In the genomic region with DNA sequence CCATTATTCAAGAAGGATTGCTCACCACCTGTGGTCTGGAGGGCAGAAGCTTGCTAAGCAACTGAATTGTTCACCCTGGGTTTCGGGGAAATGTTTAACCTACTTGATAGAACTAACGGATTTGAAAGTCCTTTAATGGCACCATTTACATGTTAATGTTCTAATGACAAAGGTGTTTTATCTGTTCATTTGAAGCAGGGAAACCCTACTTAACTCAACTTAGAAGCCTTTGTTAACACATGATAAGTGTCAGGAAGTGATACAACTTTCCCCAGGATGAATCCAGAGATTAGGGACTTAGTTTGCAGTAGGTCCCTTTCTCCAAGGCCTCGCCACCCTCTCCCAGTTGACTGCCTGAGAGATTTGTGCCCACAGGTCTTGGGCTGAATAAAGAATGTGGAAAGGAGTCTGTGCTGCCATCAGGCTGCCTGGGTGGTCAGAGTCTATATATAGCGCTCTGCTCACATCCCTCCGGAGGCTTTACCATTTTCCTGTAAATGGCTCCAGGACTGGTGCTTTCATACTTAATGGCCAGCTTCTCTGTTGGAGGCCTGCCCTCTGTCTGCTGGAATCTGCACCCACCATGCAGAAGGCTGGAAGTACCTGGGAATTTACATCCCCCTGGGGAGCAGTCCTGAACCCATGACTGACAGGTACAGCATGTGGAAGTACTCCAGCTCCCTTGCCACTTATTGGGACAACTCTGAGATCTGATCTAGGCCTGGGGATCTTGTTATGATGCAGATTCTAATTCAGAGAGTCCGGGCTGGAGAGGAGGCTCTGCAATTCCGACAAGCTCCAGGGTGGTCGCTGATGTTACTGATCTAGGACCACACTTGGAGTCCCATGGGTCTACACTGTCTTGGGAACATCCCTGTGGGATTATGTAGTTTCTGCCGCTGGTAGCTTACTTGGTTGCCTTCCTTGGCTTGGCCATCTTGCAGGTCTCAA, we compare ENCODE assay signal across 31 cellular contexts.
A peak's percentile ranks its signal among the peaks of the same experiment; 100 is the strongest.
DNase-seq lines count a peak whose midpoint lies in the region; ATAC-seq and TF ChIP-seq lines count a peak whose summit lies in the region.
"Had no signal": no experiment of that assay in that cellular context is flagged by ENCODE, and none has a peak within 500 bp of the region (broad histone marks: within the 10 kb centered on the region; RNA-seq: fewer than 3 reads in every experiment).

No MANE protein-coding gene starts in this region.

- POLR2A ChIA-PET in activated CD4-positive, alpha-beta T cell treated with anti-CD3 and anti-CD28 coated beads, Interleukin-2, amount 10 ng/mL, durations not matched to agents 7 days and 5 days (lab: Charles Lee), result no interaction called here

- no peaks in the 10 kb centered on the region for H3K79me2 ChIP-seq in neural progenitor cell (ENCODE audit: low read depth)

- TF ChIP-seq CTCF in neural progenitor cell (IDR thresholded peaks at IDR 0.05) (no peak), psoas muscle (IDR thresholded peaks at IDR 0.05) (no peak)

- H3F3A ChIP-seq in neural progenitor cell (ENCODE audit: low read depth), result peaks cover 19% of the 10 kb centered on the region

- H3K36me3 Mint-ChIP-seq in neural progenitor cell, result no peaks in the 10 kb centered on the region
- no peaks in the 10 kb centered on the region for H3K36me3 Mint-ChIP-seq in activated CD4-positive, alpha-beta T cell treated with anti-CD3 and anti-CD28 coated beads, Interleukin-2, amount 10 ng/mL, durations not matched to agents 7 days and 5 days (ENCODE audit: low read depth)
- H3K36me3 Mint-ChIP-seq: CD8-positive, alpha-beta memory T cell; natural killer cell treated with Interleukin-12 subunit alpha and Interleukin-12 subunit beta and Interleukin-15 and Interleukin-18, amount 100 ng/mL, for 72 hours; stimulated activated memory B cell treated with anti-CD40 and anti-IgM and Interleukin-4, amounts not matched to agents 10 μg/mL and 1 μg/mL and 100 μg/mL, for 72 hours had no signal

- no peak overlapping the region for H3K4me3 Mint-ChIP-seq in neural progenitor cell
- no peak overlapping the region for H3K4me3 Mint-ChIP-seq in activated CD4-positive, alpha-beta T cell treated with anti-CD3 and anti-CD28 coated beads, Interleukin-2, amount 10 ng/mL, durations not matched to agents 7 days and 5 days
- H3K4me3 Mint-ChIP-seq: activated T-cell treated with anti-CD3 and anti-CD28 coated beads, Interleukin-2, amount 50 U/mL, for 72 hours; CD8-positive, alpha-beta memory T cell; natural killer cell treated with Interleukin-12 subunit alpha and Interleukin-12 subunit beta and Interleukin-15 and Interleukin-18, amount 100 ng/mL, for 72 hours; stimulated activated memory B cell treated with anti-CD40 and anti-IgM and Interleukin-4, amounts not matched to agents 10 μg/mL and 1 μg/mL and 100 μg/mL, for 72 hours had no signal

- H3K9me3 ChIP-seq in HUES48 (ENCODE audit: control insufficient read depth, insufficient read depth, low read length) (no peaks in the 10 kb centered on the region), iPS-18a (ENCODE audit: control insufficient read depth, low read depth, low read length) (no peaks in the 10 kb centered on the region), neural progenitor cell (ENCODE audit: low read depth) (no peaks in the 10 kb centered on the region), psoas muscle (no peaks in the 10 kb centered on the region)
- H3K9me3 ChIP-seq: heart right ventricle had no signal

- no peak overlapping the region for H2AFZ ChIP-seq in neural progenitor cell (replicated peaks)

- DNase-seq in astrocyte of the hippocampus (ENCODE audit: low read depth, low spot score), result peak; percentile 45
- peak; percentile 47 for DNase-seq in neural progenitor cell (ENCODE audit: low spot score)
- no peak for DNase-seq in activated CD4-positive, alpha-beta T cell treated with anti-CD3 and anti-CD28 coated beads, Interleukin-2, amount 10 ng/mL, durations not matched to agents 7 days and 5 days
- no peak for DNase-seq in NCI-H2107 treated with DMSO at 0.1 percent for 48 hours (lab: John Stamatoyannopoulos, UW; ENCODE audit: unreplicated experiment)
- DNase-seq in cerebellar nuclear complex (lab: John Stamatoyannopoulos, UW), result no peak
- DNase-seq in psoas muscle, result no peak
- DNase-seq: activated CD4-positive, alpha-beta T cell treated with anti-CD3 and anti-CD28 coated beads, Interleukin-2, amount 50 U/mL, for 48 hours; activated naive CD4-positive, alpha-beta T cell treated with Interleukin-2 at 50 U/mL for 16 hours; activated T-cell treated with anti-CD3 and anti-CD28 coated beads, Interleukin-2, amount 50 U/mL, for 72 hours; brain microvascular endothelial cell; CD8-positive, alpha-beta memory T cell; DMS153; foreskin melanocyte; heart right ventricle; islet precursor cell; KG1; MM.1S; NCI-H1105 treated with DMSO at 0.1 percent for 48 hours; NCI-H187 treated with DMSO at 0.1 percent for 48 hours; NCI-H524 treated with DMSO at 0.1 percent for 48 hours; SHP77; T-helper 2 cell; trophoblast cell had no signal

- no peak for ATAC-seq in psoas muscle
- ATAC-seq: activated CD4-positive, CD25-positive, alpha-beta regulatory T cell treated with anti-CD3 and anti-CD28 coated beads, Interleukin-2, amount 50 U/mL, for 24 hours; activated T-cell treated with anti-CD3 and anti-CD28 coated beads, Interleukin-2, amount 50 U/mL, for 72 hours; GM12878; HCT116; heart right ventricle; Panc1; stimulated activated memory B cell treated with anti-CD40 and anti-IgM and Interleukin-4, amounts not matched to agents 10 μg/mL and 1 μg/mL and 100 μg/mL, for 72 hours had no signal

- H3K36me3 ChIP-seq in HUES48 (ENCODE audit: control insufficient read depth, insufficient read depth, low read length) (no peaks in the 10 kb centered on the region), iPS-18a (ENCODE audit: control insufficient read depth, low read depth, low read length) (no peaks in the 10 kb centered on the region), neural progenitor cell (no peaks in the 10 kb centered on the region), psoas muscle (ENCODE audit: insufficient read depth in 1 of 2, low read depth in 1 of 2) (no peaks in the 10 kb centered on the region)
- H3K36me3 ChIP-seq: brain microvascular endothelial cell, heart right ventricle had no signal

- peaks cover 87% of the 10 kb centered on the region for H3K27me3 ChIP-seq in HUES48 (ENCODE audit: control insufficient read depth, insufficient read depth, low read length)
- H3K27me3 ChIP-seq in iPS-18a (ENCODE audit: control insufficient read depth, insufficient read depth, low read length), result peaks cover 78% of the 10 kb centered on the region
- H3K27me3 ChIP-seq in neural progenitor cell, result peaks cover 67% of the 10 kb centered on the region
- peaks cover 0 to 4% (median 0%) of the 10 kb centered on the region in 3 donors for H3K27me3 ChIP-seq in psoas muscle (ENCODE audit: insufficient read depth in 3 of 3, low read length in 2 of 3)
- H3K27me3 ChIP-seq: brain microvascular endothelial cell had no signal

- H3K27me3 Mint-ChIP-seq in neural progenitor cell (ENCODE audit: insufficient read depth, low read depth), result no peaks in the 10 kb centered on the region
- peaks cover 23% of the 10 kb centered on the region for H3K27me3 Mint-ChIP-seq in activated CD4-positive, alpha-beta T cell treated with anti-CD3 and anti-CD28 coated beads, Interleukin-2, amount 10 ng/mL, durations not matched to agents 7 days and 5 days

- H4K20me1 ChIP-seq in neural progenitor cell (ENCODE audit: low read depth), result no peaks in the 10 kb centered on the region

- H3K4me1 Mint-ChIP-seq in neural progenitor cell, result no peaks in the 10 kb centered on the region
- no peaks in the 10 kb centered on the region for H3K4me1 Mint-ChIP-seq in activated CD4-positive, alpha-beta T cell treated with anti-CD3 and anti-CD28 coated beads, Interleukin-2, amount 10 ng/mL, durations not matched to agents 7 days and 5 days
- H3K4me1 Mint-ChIP-seq: CD8-positive, alpha-beta memory T cell; stimulated activated memory B cell treated with anti-CD40 and anti-IgM and Interleukin-4, amounts not matched to agents 10 μg/mL and 1 μg/mL and 100 μg/mL, for 72 hours had no signal

- intact Hi-C loops in psoas muscle (cut with DNase I), result no loop called here

- no peak overlapping the region for H3K27ac Mint-ChIP-seq in neural progenitor cell
- no peak overlapping the region for H3K27ac Mint-ChIP-seq in activated CD4-positive, alpha-beta T cell treated with anti-CD3 and anti-CD28 coated beads, Interleukin-2, amount 10 ng/mL, durations not matched to agents 7 days and 5 days
- H3K27ac Mint-ChIP-seq: activated T-cell treated with anti-CD3 and anti-CD28 coated beads, Interleukin-2, amount 50 U/mL, for 72 hours; natural killer cell treated with Interleukin-12 subunit alpha and Interleukin-12 subunit beta and Interleukin-15 and Interleukin-18, amount 100 ng/mL, for 72 hours; stimulated activated memory B cell treated with anti-CD40 and anti-IgM and Interleukin-4, amounts not matched to agents 10 μg/mL and 1 μg/mL and 100 μg/mL, for 72 hours had no signal

- no peak overlapping the region for H3K9ac ChIP-seq in HUES48 (ENCODE audit: low read depth, low read length)
- H3K9ac ChIP-seq in iPS-18a (ENCODE audit: low read length), result no peak overlapping the region
- H3K9ac ChIP-seq in neural progenitor cell, result no peak overlapping the region

- CTCF ChIA-PET in activated CD4-positive, alpha-beta T cell treated with anti-CD3 and anti-CD28 coated beads, Interleukin-2, amount 10 ng/mL, durations not matched to agents 7 days and 5 days (lab: Charles Lee), result no interaction called here

- H3K9me3 Mint-ChIP-seq in neural progenitor cell, result no peaks in the 10 kb centered on the region
- no peaks in the 10 kb centered on the region for H3K9me3 Mint-ChIP-seq in activated CD4-positive, alpha-beta T cell treated with anti-CD3 and anti-CD28 coated beads, Interleukin-2, amount 10 ng/mL, durations not matched to agents 7 days and 5 days
- H3K9me3 Mint-ChIP-seq: activated T-cell treated with anti-CD3 and anti-CD28 coated beads, Interleukin-2, amount 50 U/mL, for 72 hours; CD8-positive, alpha-beta memory T cell; natural killer cell treated with Interleukin-12 subunit alpha and Interleukin-12 subunit beta and Interleukin-15 and Interleukin-18, amount 100 ng/mL, for 72 hours; stimulated activated memory B cell treated with anti-CD40 and anti-IgM and Interleukin-4, amounts not matched to agents 10 μg/mL and 1 μg/mL and 100 μg/mL, for 72 hours had no signal

- H3K4me3 ChIP-seq in HUES48 (ENCODE audit: low read depth, low read length) (no peak overlapping the region; the same call in 1 of the 2 replicates), iPS-18a (ENCODE audit: low read length) (peak overlapping the region; percentile 7), neural progenitor cell (no peak overlapping the region), psoas muscle (no peak overlapping the region)
- H3K4me3 ChIP-seq: GM12878, heart right ventricle had no signal

- H3K4me1 ChIP-seq in HUES48 (ENCODE audit: control insufficient read depth, insufficient read depth, low read length) (peaks cover 19% of the 10 kb centered on the region), iPS-18a (ENCODE audit: control insufficient read depth, low read depth, low read length) (peaks cover 23% of the 10 kb centered on the region), neural progenitor cell (peaks cover 27% of the 10 kb centered on the region), psoas muscle (no peaks in the 10 kb centered on the region)
- H3K4me1 ChIP-seq: heart right ventricle had no signal

- H3K27ac ChIP-seq in HUES48 (ENCODE audit: low read depth, low read length) (peak overlapping the region; percentile 69), iPS-18a (ENCODE audit: low read length) (no peak overlapping the region), neural progenitor cell (no peak overlapping the region), psoas muscle (no peak overlapping the region)
- H3K27ac ChIP-seq: brain microvascular endothelial cell, heart right ventricle had no signal

- peak overlapping the region; percentile 47 for H3K4me2 ChIP-seq in neural progenitor cell

- WGBS in psoas muscle, 3 donors, result 62 to 71% (median 66%) methylated on average over 9 of the region's 9 CpGs

Comparison
In these comparisons a context has a peak if more than half of its experiments do, and no peak if none do; other contexts are left out.
1. DNase-seq: peak in astrocyte of the hippocampus (single experiment) and neural progenitor cell (single experiment); none in activated CD4-positive, alpha-beta T cell treated with anti-CD3 and anti-CD28 coated beads, Interleukin-2, amount 10 ng/mL, durations not matched to agents 7 days and 5 days (single experiment), NCI-H2107 treated with DMSO at 0.1 percent for 48 hours (single experiment), cerebellar nuclear complex (0 of 2) and psoas muscle (0 of 2).